7 cellular contexts compared by ENCODE assay signal in genomic region chr17:65228734-65229390, GRCh38.
A peak's percentile ranks its signal among the peaks of the same experiment; 100 is the strongest.
DNase-seq lines count a peak whose midpoint lies in the region; ATAC-seq lines count a peak whose summit lies in the region.

No MANE protein-coding gene starts in this region.

- no peaks in the 10 kb centered on the region for H3K9me3 Mint-ChIP-seq in activated naive CD4-positive, alpha-beta T cell treated with anti-CD3 and anti-CD28 coated beads, Interleukin-2, amount 50 U/mL, for 72 hours

- no peaks in the 10 kb centered on the region for H3K36me3 Mint-ChIP-seq in activated naive CD4-positive, alpha-beta T cell treated with anti-CD3 and anti-CD28 coated beads, Interleukin-2, amount 50 U/mL, for 72 hours

- peak overlapping the region; percentile 81 to 90 for H3K27ac Mint-ChIP-seq in activated naive CD4-positive, alpha-beta T cell treated with anti-CD3 and anti-CD28 coated beads, Interleukin-2, amount 50 U/mL, for 72 hours

- peak; percentile 96 for DNase-seq in NOMO-1 treated with DMSO at 0.1 percent for 48 hours (lab: John Stamatoyannopoulos, UW; ENCODE audit: unreplicated experiment)
- DNase-seq in activated naive CD4-positive, alpha-beta T cell treated with anti-CD3 and anti-CD28 coated beads, Interleukin-2, amount 50 U/mL, for 72 hours (ENCODE audit: low spot score in 2 of 2), result peak in 1 of 2 donors; percentile 46
- DNase-seq in retina, result peak; percentile 53
- no peak for DNase-seq in NCI-H446 (lab: John Stamatoyannopoulos, UW)

- peak; percentile 47 for ATAC-seq in GM18867 (IDR thresholded peaks at IDR 0.05; ENCODE audit: unreplicated experiment)
- peak; percentile 60 for ATAC-seq in HG02973 (IDR thresholded peaks at IDR 0.05; ENCODE audit: unreplicated experiment)
- peak; percentile 83 to 91 for ATAC-seq in activated naive CD4-positive, alpha-beta T cell treated with anti-CD3 and anti-CD28 coated beads, Interleukin-2, amount 50 U/mL, for 72 hours
- ATAC-seq in HG03108 (IDR thresholded peaks at IDR 0.05; ENCODE audit: unreplicated experiment), result no peak

Comparison
In these comparisons a context has a peak if more than half of its experiments do, and no peak if none do; other contexts are left out.
1. DNase-seq: peak in NOMO-1 treated with DMSO at 0.1 percent for 48 hours (single experiment) and retina (single experiment); none in NCI-H446 (0 of 2).